23 cellular contexts compared by ENCODE assay signal in genomic region chr1:115365738-115366137, GRCh38. TPM values are rescaled to one million over a fixed set of nuclear protein-coding genes. Genes with fewer than 3 reads are reported as not detected.
"Had no signal": no experiment of that assay in that cellular context is flagged by ENCODE, and none has a peak within 500 bp of the region (broad histone marks: within the 10 kb centered on the region; RNA-seq: fewer than 3 reads in every experiment).

No MANE protein-coding gene starts in this region.

- H3K9me3 Mint-ChIP-seq: activated CD4-positive, alpha-beta T cell treated with anti-CD3 and anti-CD28 coated beads, Interleukin-2, amount 10 ng/mL, durations not matched to agents 7 days and 5 days had no signal

- H3K4me3 ChIP-seq: esophagus squamous epithelium, thyroid gland had no signal

- H3K27me3 ChIP-seq: esophagus squamous epithelium, thyroid gland had no signal

- H3K9me3 ChIP-seq: thyroid gland had no signal

- H3K4me1 ChIP-seq: parathyroid adenoma had no signal

- H2AFZ ChIP-seq: parathyroid adenoma had no signal

- H3K4me1 Mint-ChIP-seq: activated CD4-positive, alpha-beta T cell treated with anti-CD3 and anti-CD28 coated beads, Interleukin-2, amount 10 ng/mL, durations not matched to agents 7 days and 5 days had no signal

- ATAC-seq: activated CD4-positive, CD25-positive, alpha-beta regulatory T cell treated with anti-CD3 and anti-CD28 coated beads, Interleukin-2, amount 50 U/mL, for 24 hours; activated CD8-positive, alpha-beta T cell treated with anti-CD3 and anti-CD28 coated beads, Interleukin-2, amount 10 ng/mL, durations not matched to agents 7 days and 5 days; left colon had no signal

- H3K9ac ChIP-seq: parathyroid adenoma had no signal

- H3K36me3 ChIP-seq: esophagus squamous epithelium, thyroid gland had no signal

- H3K27ac ChIP-seq: parathyroid adenoma, thyroid gland had no signal

- H3K27me3 Mint-ChIP-seq: activated CD4-positive, alpha-beta T cell treated with anti-CD3 and anti-CD28 coated beads, Interleukin-2, amount 10 ng/mL, durations not matched to agents 7 days and 5 days had no signal

- DNase-seq: activated CD4-positive, alpha-beta T cell treated with anti-CD3 and anti-CD28 coated beads, Interleukin-2, amount 10 ng/mL, durations not matched to agents 7 days and 5 days; activated CD8-positive, alpha-beta T cell treated with anti-CD3 and anti-CD28 coated beads, Interleukin-2, amount 10 ng/mL, durations not matched to agents 7 days and 5 days; activated effector memory CD4-positive, alpha-beta T cell treated with Interleukin-2 at 50 U/mL for 16 hours; activated naive CD4-positive, alpha-beta T cell treated with anti-CD3 and anti-CD28 coated beads, Interleukin-2, amount 50 U/mL, for 16 hours; activated T-cell treated with anti-CD3 and anti-CD28 coated beads, Interleukin-2, amount 50 U/mL, for 24 hours; aorta; dermis blood vessel endothelial cell; effector memory CD4-positive, alpha-beta T cell; esophagus squamous epithelium; hippocampal formation; stimulated activated CD4-positive, alpha-beta T cell treated with anti-CD3 and anti-CD28 coated beads, Interleukin-12 subunit alpha, Interleukin-12 subunit beta, amount 100 ng/mL, for 4 hours; stimulated activated CD4-positive, alpha-beta T cell treated with anti-CD3 and anti-CD28 coated beads, Interleukin-1b, Interleukin-23, amount 100 ng/mL, for 48 hours; stimulated activated CD8-positive, alpha-beta memory T cell treated with anti-CD3 and anti-CD28 coated beads, Interleukin-4, amount 100 ng/mL, for 48 hours; stimulated activated naive CD4-positive, alpha-beta T cell; T-helper 1 cell; T-helper 9 cell; thyroid gland had no signal

- H3K4me3 Mint-ChIP-seq: activated CD4-positive, alpha-beta T cell treated with anti-CD3 and anti-CD28 coated beads, Interleukin-2, amount 10 ng/mL, durations not matched to agents 7 days and 5 days; activated CD8-positive, alpha-beta T cell treated with anti-CD3 and anti-CD28 coated beads, Interleukin-2, amount 10 ng/mL, durations not matched to agents 7 days and 5 days; activated T-cell treated with anti-CD3 and anti-CD28 coated beads, Interleukin-2, amount 50 U/mL, for 24 hours; mesothelial cell of epicardium had no signal

- H3K27ac Mint-ChIP-seq: activated CD4-positive, alpha-beta T cell treated with anti-CD3 and anti-CD28 coated beads, Interleukin-2, amount 10 ng/mL, durations not matched to agents 7 days and 5 days; activated CD8-positive, alpha-beta T cell treated with anti-CD3 and anti-CD28 coated beads, Interleukin-2, amount 10 ng/mL, durations not matched to agents 7 days and 5 days; activated T-cell treated with anti-CD3 and anti-CD28 coated beads, Interleukin-2, amount 50 U/mL, for 24 hours; mesothelial cell of epicardium had no signal

RNA-seq across cellular contexts. Expression of gene NGF, which starts 27.7 kb away (rescaled TPM):
- total RNA-seq: activated CD4-positive, alpha-beta T cell treated with anti-CD3 and anti-CD28 coated beads, Interleukin-2, amount 10 ng/mL, durations not matched to agents 7 days and 5 days; activated CD8-positive, alpha-beta T cell treated with anti-CD3 and anti-CD28 coated beads, Interleukin-2, amount 10 ng/mL, durations not matched to agents 7 days and 5 days; endothelial cell of umbilical vein had no signal
- polyA plus RNA-seq: endothelial cell of umbilical vein, neural cell had no signal
